ENCODE assay signal across 1 cellular context in genomic region chr16:4958510-4959111, GRCh38.
TF ChIP-seq lines count a peak whose summit lies in the region.

No MANE protein-coding gene starts in this region.

TF ChIP-seq in K562, 482 proteins besides CTCF, POLR2A, EP300 and RAD21 (continued from another document):
- TF ChIP-seq ZFP91 (CRISPR knock-in tag; IDR thresholded peaks at IDR 0.05), result no peak
- peak; percentile 32; the same call in 1 of the 2 replicates for TF ChIP-seq ARID4B (CRISPR knock-in tag; IDR thresholded peaks at IDR 0.05)
- TF ChIP-seq ZFP30 (CRISPR knock-in tag; IDR thresholded peaks at IDR 0.05; ENCODE audit: borderline replicate concordance), result no peak
- TF ChIP-seq, protein P1, sequence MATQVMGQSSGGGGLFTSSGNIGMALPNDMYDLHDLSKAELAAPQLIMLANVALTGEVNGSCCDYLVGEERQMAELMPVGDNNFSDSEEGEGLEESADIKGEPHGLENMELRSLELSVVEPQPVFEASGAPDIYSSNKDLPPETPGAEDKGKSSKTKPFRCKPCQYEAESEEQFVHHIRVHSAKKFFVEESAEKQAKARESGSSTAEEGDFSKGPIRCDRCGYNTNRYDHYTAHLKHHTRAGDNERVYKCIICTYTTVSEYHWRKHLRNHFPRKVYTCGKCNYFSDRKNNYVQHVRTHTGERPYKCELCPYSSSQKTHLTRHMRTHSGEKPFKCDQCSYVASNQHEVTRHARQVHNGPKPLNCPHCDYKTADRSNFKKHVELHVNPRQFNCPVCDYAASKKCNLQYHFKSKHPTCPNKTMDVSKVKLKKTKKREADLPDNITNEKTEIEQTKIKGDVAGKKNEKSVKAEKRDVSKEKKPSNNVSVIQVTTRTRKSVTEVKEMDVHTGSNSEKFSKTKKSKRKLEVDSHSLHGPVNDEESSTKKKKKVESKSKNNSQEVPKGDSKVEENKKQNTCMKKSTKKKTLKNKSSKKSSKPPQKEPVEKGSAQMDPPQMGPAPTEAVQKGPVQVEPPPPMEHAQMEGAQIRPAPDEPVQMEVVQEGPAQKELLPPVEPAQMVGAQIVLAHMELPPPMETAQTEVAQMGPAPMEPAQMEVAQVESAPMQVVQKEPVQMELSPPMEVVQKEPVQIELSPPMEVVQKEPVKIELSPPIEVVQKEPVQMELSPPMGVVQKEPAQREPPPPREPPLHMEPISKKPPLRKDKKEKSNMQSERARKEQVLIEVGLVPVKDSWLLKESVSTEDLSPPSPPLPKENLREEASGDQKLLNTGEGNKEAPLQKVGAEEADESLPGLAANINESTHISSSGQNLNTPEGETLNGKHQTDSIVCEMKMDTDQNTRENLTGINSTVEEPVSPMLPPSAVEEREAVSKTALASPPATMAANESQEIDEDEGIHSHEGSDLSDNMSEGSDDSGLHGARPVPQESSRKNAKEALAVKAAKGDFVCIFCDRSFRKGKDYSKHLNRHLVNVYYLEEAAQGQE (CRISPR knock-in tag; IDR thresholded peaks at IDR 0.05; ENCODE audit: low read depth), result peak; percentile 84
- no peak for TF ChIP-seq ARHGAP35 (IDR thresholded peaks at IDR 0.05; ENCODE audit: partially characterized antibody)
- TF ChIP-seq KDM1A (IDR thresholded peaks at IDR 0.05), result peak in 1 of 2 experiments; percentile 44; a peak in 1 of 4 replicates
- no peak for TF ChIP-seq ZNF354B (CRISPR knock-in tag; IDR thresholded peaks at IDR 0.05)
- no peak for TF ChIP-seq XRCC5 (IDR thresholded peaks at IDR 0.05; ENCODE audit: low read depth, low read length)
- 0 out of 2 replicates have a peak, but pooled peaks have one; percentile 21 for TF ChIP-seq FOXP1 (CRISPR knock-in tag; IDR thresholded peaks at IDR 0.05)
